In genomic region chr4:36278789-36279188, GRCh38 we compare ENCODE assay signal across 22 cellular contexts. TPM values are rescaled to one million over a fixed set of nuclear protein-coding genes. Genes with fewer than 3 reads are reported as not detected.
A peak's percentile ranks its signal among the peaks of the same experiment; 100 is the strongest.
DNase-seq lines count a peak whose midpoint lies in the region; ATAC-seq and TF ChIP-seq lines count a peak whose summit lies in the region.
"Had no signal": no experiment of that assay in that cellular context is flagged by ENCODE, and none has a peak within 500 bp of the region (broad histone marks: within the 10 kb centered on the region; RNA-seq: fewer than 3 reads in every experiment).

No MANE protein-coding gene starts in this region.

- H3K4me1 Mint-ChIP-seq in activated T-cell treated with anti-CD3 and anti-CD28 coated beads, Interleukin-2, amount 50 U/mL, for 4 hours (ENCODE audit: low read depth): peaks cover 35% of the 10 kb centered on the region
- H3K4me1 Mint-ChIP-seq in T-helper 2 cell treated with Interferon-gamma antibody and Interleukin-4, amounts not matched to agents 5 μg/mL and 100 μg/mL, for 36 hours (ENCODE audit: low read depth): peaks cover 38% of the 10 kb centered on the region
- H3K4me1 Mint-ChIP-seq in stimulated activated naive CD8-positive, alpha-beta T cell treated with anti-CD3 and anti-CD28 coated beads, Interleukin-15, amount 100 ng/mL, for 72 hours: peaks cover 72% of the 10 kb centered on the region

- H3K36me3 ChIP-seq in esophagus squamous epithelium: no peaks in the 10 kb centered on the region

- H3K9me3 Mint-ChIP-seq in activated T-cell treated with anti-CD3 and anti-CD28 coated beads, Interleukin-2, amount 50 U/mL, for 4 hours: no peaks in the 10 kb centered on the region
- H3K9me3 Mint-ChIP-seq in T-helper 2 cell treated with Interferon-gamma antibody and Interleukin-4, amounts not matched to agents 5 μg/mL and 100 μg/mL, for 36 hours: peaks cover 11% of the 10 kb centered on the region
- H3K9me3 Mint-ChIP-seq in stimulated activated naive CD8-positive, alpha-beta T cell treated with anti-CD3 and anti-CD28 coated beads, Interleukin-15, amount 100 ng/mL, for 72 hours: no peaks in the 10 kb centered on the region
- H3K9me3 Mint-ChIP-seq: CD4-positive, alpha-beta T cell; type B pancreatic cell had no signal

- H3K4me1 ChIP-seq in esophagus squamous epithelium: peaks cover 0 to 35% (median 7%) of the 10 kb centered on the region in 3 donors

- H3K4me3 ChIP-seq in esophagus squamous epithelium: no peak overlapping the region
- H3K4me3 ChIP-seq: coronary artery had no signal

- H3K27me3 Mint-ChIP-seq in activated T-cell treated with anti-CD3 and anti-CD28 coated beads, Interleukin-2, amount 50 U/mL, for 4 hours (ENCODE audit: low read depth): no peaks in the 10 kb centered on the region
- no peaks in the 10 kb centered on the region for H3K27me3 Mint-ChIP-seq in T-helper 2 cell treated with Interferon-gamma antibody and Interleukin-4, amounts not matched to agents 5 μg/mL and 100 μg/mL, for 36 hours (ENCODE audit: low read depth)
- no peaks in the 10 kb centered on the region for H3K27me3 Mint-ChIP-seq in stimulated activated naive CD8-positive, alpha-beta T cell treated with anti-CD3 and anti-CD28 coated beads, Interleukin-15, amount 100 ng/mL, for 72 hours
- H3K27me3 Mint-ChIP-seq: CD4-positive, alpha-beta T cell; type B pancreatic cell had no signal

- H3K27ac ChIP-seq in esophagus squamous epithelium: peak overlapping the region in 3 of 4 donors; percentile 10 to 59 (median 46)
- H3K27ac ChIP-seq: coronary artery, HL-60 had no signal

- no peaks in the 10 kb centered on the region for H3K36me3 Mint-ChIP-seq in activated T-cell treated with anti-CD3 and anti-CD28 coated beads, Interleukin-2, amount 50 U/mL, for 4 hours (ENCODE audit: insufficient read depth)
- peaks cover 7% of the 10 kb centered on the region for H3K36me3 Mint-ChIP-seq in T-helper 2 cell treated with Interferon-gamma antibody and Interleukin-4, amounts not matched to agents 5 μg/mL and 100 μg/mL, for 36 hours (ENCODE audit: low read depth)
- H3K36me3 Mint-ChIP-seq: type B pancreatic cell had no signal

- DNase-seq in activated T-cell treated with anti-CD3 and anti-CD28 coated beads, Interleukin-2, amount 50 U/mL, for 4 hours: no peak
- DNase-seq in activated T-cell treated with anti-CD3 and anti-CD28 coated beads, Interleukin-2, amount 50 U/mL, for 48 hours: no peak
- peak; percentile 38 for DNase-seq in T-helper 2 cell treated with Interferon-gamma antibody and Interleukin-4, amounts not matched to agents 5 μg/mL and 100 μg/mL, for 36 hours (ENCODE audit: low spot score)
- no peak for DNase-seq in esophagus squamous epithelium (lab: John Stamatoyannopoulos, UW)
- no peak for DNase-seq in stimulated activated naive CD8-positive, alpha-beta T cell treated with anti-CD3 and anti-CD28 coated beads, Interleukin-15, amount 100 ng/mL, for 72 hours
- no peak for DNase-seq in A172 (ENCODE audit: low spot score)
- DNase-seq: activated naive CD4-positive, alpha-beta T cell treated with anti-CD3 and anti-CD28 coated beads, Interleukin-2, amount 10 ng/mL, durations not matched to agents 7 days and 5 days; CD4-positive, alpha-beta T cell; DMS79 treated with DMSO at 0.1 percent for 48 hours; foreskin fibroblast; mesendoderm; MV-4-11; NCI-H2029; stimulated activated CD4-positive, alpha-beta T cell treated with anti-CD3 and anti-CD28 coated beads, Interleukin-15, amount 100 ng/mL, for 24 hours; stimulated activated naive CD4-positive, alpha-beta T cell treated with Interleukin-2 at 50 U/mL for 16 hours had no signal

- H3K27me3 ChIP-seq in esophagus squamous epithelium: no peaks in the 10 kb centered on the region

- no peaks in the 10 kb centered on the region for H3K9me3 ChIP-seq in esophagus squamous epithelium

- peak; percentile 48 to 66 for ATAC-seq in activated T-cell treated with anti-CD3 and anti-CD28 coated beads, Interleukin-2, amount 50 U/mL, for 4 hours
- ATAC-seq in stimulated activated naive CD8-positive, alpha-beta T cell treated with anti-CD3 and anti-CD28 coated beads, Interleukin-15, amount 100 ng/mL, for 72 hours: peak; percentile 61
- ATAC-seq in GM21515 (IDR thresholded peaks at IDR 0.05; ENCODE audit: unreplicated experiment) (no peak), HG02884 (IDR thresholded peaks at IDR 0.05; ENCODE audit: unreplicated experiment) (no peak)

- intact Hi-C loops in esophagus squamous epithelium (cut with DNase I): no loop called here

- TF ChIP-seq CTCF in esophagus squamous epithelium (IDR thresholded peaks at IDR 0.05): no peak

- H3K4me3 Mint-ChIP-seq in activated T-cell treated with anti-CD3 and anti-CD28 coated beads, Interleukin-2, amount 50 U/mL, for 4 hours: no peak overlapping the region
- peak overlapping the region; percentile 8 for H3K4me3 Mint-ChIP-seq in T-helper 2 cell treated with Interferon-gamma antibody and Interleukin-4, amounts not matched to agents 5 μg/mL and 100 μg/mL, for 36 hours
- H3K4me3 Mint-ChIP-seq in stimulated activated naive CD8-positive, alpha-beta T cell treated with anti-CD3 and anti-CD28 coated beads, Interleukin-15, amount 100 ng/mL, for 72 hours: peak overlapping the region; percentile 44 to 51
- H3K4me3 Mint-ChIP-seq: activated naive CD4-positive, alpha-beta T cell treated with anti-CD3 and anti-CD28 coated beads, Interleukin-2, amount 10 ng/mL, durations not matched to agents 7 days and 5 days; CD4-positive, alpha-beta T cell; type B pancreatic cell had no signal

- WGBS in esophagus squamous epithelium, 2 donors: 31 to 45% methylated on average over 2 of the region's 2 CpGs

- no peak for TF ChIP-seq POLR2A in esophagus squamous epithelium (IDR thresholded peaks at IDR 0.05)

- H3K27ac Mint-ChIP-seq in T-helper 2 cell treated with Interferon-gamma antibody and Interleukin-4, amounts not matched to agents 5 μg/mL and 100 μg/mL, for 36 hours: no peak overlapping the region
- H3K27ac Mint-ChIP-seq in stimulated activated naive CD8-positive, alpha-beta T cell treated with anti-CD3 and anti-CD28 coated beads, Interleukin-15, amount 100 ng/mL, for 72 hours: no peak overlapping the region
- H3K27ac Mint-ChIP-seq: activated naive CD4-positive, alpha-beta T cell treated with anti-CD3 and anti-CD28 coated beads, Interleukin-2, amount 10 ng/mL, durations not matched to agents 7 days and 5 days; CD4-positive, alpha-beta T cell; type B pancreatic cell had no signal

RNA-seq across cellular contexts. Expression of gene DTHD1, which starts 2.6 kb away (rescaled TPM):
- under 1 TPM; 0.15 to 0.71 (median 0.19) TPM for total RNA-seq in activated T-cell treated with anti-CD3 and anti-CD28 coated beads, Interleukin-2, amount 50 U/mL, for 4 hours
- 1 to 10 TPM in 1 of 4 donors, under 1 TPM in 3; 0.19 to 1.0 (median 0.30) TPM for total RNA-seq in esophagus squamous epithelium
- not detected in 2 replicates for total RNA-seq in A172 (2014; rRNA removed; shearing (Covaris generic))
- total RNA-seq: H4, NCI-H460 had no signal

RNA-seq across cellular contexts. Expression of gene ARAP2, which starts 34.5 kb away (rescaled TPM):
- 10 to 100 TPM; 20.7 to 33.2 (median 26.8) TPM for total RNA-seq in activated T-cell treated with anti-CD3 and anti-CD28 coated beads, Interleukin-2, amount 50 U/mL, for 4 hours
- 10 to 100 TPM; 28.5 to 65.8 (median 46.9) TPM for total RNA-seq in esophagus squamous epithelium
- 7.4 and 26.9 TPM in 2 replicates for total RNA-seq in A172 (2014; rRNA removed; shearing (Covaris generic))

Comparison
In these comparisons a context has a peak if more than half of its experiments do, and no peak if none do; other contexts are left out.
1. ATAC-seq: peak in activated T-cell treated with anti-CD3 and anti-CD28 coated beads, Interleukin-2, amount 50 U/mL, for 4 hours (2 of 2) and stimulated activated naive CD8-positive, alpha-beta T cell treated with anti-CD3 and anti-CD28 coated beads, Interleukin-15, amount 100 ng/mL, for 72 hours (single experiment); none in GM21515 (single experiment) and HG02884 (single experiment).